19 cellular contexts compared by ENCODE assay signal in the genomic region with DNA sequence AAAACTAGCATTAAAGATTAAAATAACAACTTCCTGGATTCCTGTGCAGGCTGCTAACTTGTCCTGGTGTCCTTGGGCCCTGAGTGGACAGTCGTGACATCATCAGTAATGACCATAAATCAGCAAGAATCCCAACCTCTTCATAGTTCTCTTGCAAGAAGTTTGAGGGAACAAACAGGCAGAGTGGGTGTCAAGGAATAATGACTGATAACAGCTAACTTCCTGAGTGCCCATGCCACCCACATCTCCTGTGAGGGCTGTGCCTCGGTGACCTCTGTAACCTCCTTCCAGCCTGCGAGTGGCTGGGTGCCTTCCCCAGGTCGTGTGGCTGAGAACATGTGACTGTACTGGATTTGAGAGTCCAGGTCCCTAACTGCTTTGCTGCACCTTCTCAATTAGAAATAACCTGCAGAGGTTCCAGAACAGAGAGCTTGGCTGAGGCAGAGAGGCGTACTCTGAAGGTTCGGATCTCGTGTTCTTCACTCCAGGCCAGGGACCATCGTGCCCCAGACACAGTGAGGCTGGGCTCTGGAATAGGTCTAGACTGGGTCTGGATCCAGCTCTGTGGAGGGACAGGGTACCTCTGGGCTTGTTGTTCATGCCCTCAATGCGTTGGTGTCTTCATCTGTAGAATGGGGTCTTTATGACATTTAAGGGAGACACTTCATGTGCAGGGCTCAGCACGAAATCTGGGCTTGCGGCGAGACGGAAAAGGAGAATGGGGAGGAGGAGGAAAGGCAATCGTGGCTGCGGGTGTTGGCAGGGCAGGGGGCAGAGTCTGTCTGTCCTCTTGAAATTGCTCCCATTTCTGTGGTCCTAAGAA.
A peak's percentile ranks its signal among the peaks of the same experiment; 100 is the strongest.
DNase-seq lines count a peak whose midpoint lies in the region; ATAC-seq and TF ChIP-seq lines count a peak whose summit lies in the region.
"Had no signal": no experiment of that assay in that cellular context is flagged by ENCODE, and none has a peak within 500 bp of the region (broad histone marks: within the 10 kb centered on the region; RNA-seq: fewer than 3 reads in every experiment).

No MANE protein-coding gene starts in this region.

- H3K27me3 Mint-ChIP-seq in activated T-helper 2 cell treated with anti-CD3 and anti-CD28 coated beads, Interferon-gamma antibody, Interleukin-2, Interleukin-4, amounts not matched to agents 10 μg/mL and 5 μg/mL and 100 μg/mL, durations not matched to agents 14 hours and 24 hours and 36 hours (ENCODE audit: low read depth): peaks cover 21% of the 10 kb centered on the region

- peak in 1 of 4 donors; percentile 40 for ATAC-seq in right lobe of liver
- ATAC-seq in thoracic aorta (ENCODE audit: insufficient number of reproducible peaks, low FRiP score, low read depth): no peak

- H3K27ac Mint-ChIP-seq in activated T-helper 2 cell treated with anti-CD3 and anti-CD28 coated beads, Interferon-gamma antibody, Interleukin-2, Interleukin-4, amounts not matched to agents 10 μg/mL and 5 μg/mL and 100 μg/mL, durations not matched to agents 14 hours and 24 hours and 36 hours: no peak overlapping the region

- H3K27ac ChIP-seq in esophagus muscularis mucosa (replicated peaks in 1 of 4) (peak overlapping the region in 1 of 4 donors; percentile 25), right lobe of liver (peak overlapping the region in 2 of 3 donors; percentile 10 to 43), thoracic aorta (peak overlapping the region; percentile 55 to 56)
- H3K27ac ChIP-seq: HL-60, testis had no signal

- TF ChIP-seq POLR2A in esophagus muscularis mucosa (IDR thresholded peaks at IDR 0.05; ENCODE audit: low read depth) (no peak), right lobe of liver (IDR thresholded peaks at IDR 0.05) (no peak)

- TF ChIP-seq CTCF in esophagus muscularis mucosa (IDR thresholded peaks at IDR 0.05) (no peak), right lobe of liver (IDR thresholded peaks at IDR 0.05) (no peak), thoracic aorta (IDR thresholded peaks at IDR 0.05) (no peak)

- H3K4me1 ChIP-seq in esophagus muscularis mucosa (peaks cover 17 to 46% (median 26%) of the 10 kb centered on the region in 4 donors), right lobe of liver (no peaks in the 10 kb centered on the region), thoracic aorta (ENCODE audit: control insufficient read depth in 1 of 2, low read depth in 2 of 2) (peaks cover 37 to 77% of the 10 kb centered on the region in 2 donors)

- 89% methylated on average over 15 of the region's 15 CpGs for WGBS in esophagus muscularis mucosa
- WGBS in right lobe of liver (ENCODE audit: insufficient coverage, low coverage, low lambda C conversion rate, missing lambda C conversion rate): 61% methylated on average over 8 of the region's 15 CpGs

- H3K36me3 Mint-ChIP-seq in activated T-helper 2 cell treated with anti-CD3 and anti-CD28 coated beads, Interferon-gamma antibody, Interleukin-2, Interleukin-4, amounts not matched to agents 10 μg/mL and 5 μg/mL and 100 μg/mL, durations not matched to agents 14 hours and 24 hours and 36 hours (ENCODE audit: low read depth): no peaks in the 10 kb centered on the region

- no peaks in the 10 kb centered on the region for H3K27me3 ChIP-seq in esophagus muscularis mucosa
- H3K27me3 ChIP-seq in right lobe of liver: no peaks in the 10 kb centered on the region
- no peaks in the 10 kb centered on the region for H3K27me3 ChIP-seq in thoracic aorta (replicated peaks; ENCODE audit: insufficient read depth)
- H3K27me3 ChIP-seq: esophagus squamous epithelium, testis had no signal

- DNase-seq in activated T-helper 2 cell treated with anti-CD3 and anti-CD28 coated beads, Interferon-gamma antibody, Interleukin-2, Interleukin-4, amounts not matched to agents 10 μg/mL and 5 μg/mL and 100 μg/mL, durations not matched to agents 14 hours and 24 hours and 36 hours (ENCODE audit: low spot score): peak; percentile 1
- DNase-seq in esophagus muscularis mucosa (ENCODE audit: extremely low spot score) (peak; percentile 90), right lobe of liver (no peak), thoracic aorta (ENCODE audit: low spot score) (no peak), medulla oblongata (ENCODE audit: extremely low spot score) (no peak), HUDEP-2 (lab: John Stamatoyannopoulos, UW; ENCODE audit: unreplicated experiment in 76 of 76) (no peak), NCI-H524 treated with DMSO at 0.1 percent for 48 hours (lab: John Stamatoyannopoulos, UW) (no peak)
- DNase-seq: activated CD4-positive, CD25-positive, alpha-beta regulatory T cell treated with anti-CD3 and anti-CD28 coated beads, Interleukin-2, amount 50 U/mL, for 72 hours; activated naive CD4-positive, alpha-beta T cell treated with anti-CD3 and anti-CD28 coated beads, Interleukin-2, amount 50 U/mL, for 16 hours; Calu3; esophagus squamous epithelium; KG1; NCI-H1048; NCI-H2081 treated with DMSO at 0.1 percent for 48 hours; NCI-H510A treated with DMSO at 0.1 percent for 48 hours; occipital lobe; testis had no signal

- H3K36me3 ChIP-seq in esophagus muscularis mucosa: no peaks in the 10 kb centered on the region
- H3K36me3 ChIP-seq in right lobe of liver: no peaks in the 10 kb centered on the region
- H3K36me3 ChIP-seq in thoracic aorta: no peaks in the 10 kb centered on the region
- H3K36me3 ChIP-seq: esophagus squamous epithelium had no signal

- no peaks in the 10 kb centered on the region for H3K9me3 Mint-ChIP-seq in activated T-helper 2 cell treated with anti-CD3 and anti-CD28 coated beads, Interferon-gamma antibody, Interleukin-2, Interleukin-4, amounts not matched to agents 10 μg/mL and 5 μg/mL and 100 μg/mL, durations not matched to agents 14 hours and 24 hours and 36 hours

- intact Hi-C loops in activated T-helper 2 cell treated with anti-CD3 and anti-CD28 coated beads, Interferon-gamma antibody, Interleukin-2, Interleukin-4, amounts not matched to agents 10 μg/mL and 5 μg/mL and 100 μg/mL, durations not matched to agents 14 hours and 24 hours and 36 hours (cut with micrococcal nuclease): no loop called here
- intact Hi-C loops in esophagus muscularis mucosa (cut with DNase I): no loop called here
- intact Hi-C loops in right lobe of liver (cut with DNase I): no loop called here

- no peak overlapping the region for H3K4me3 ChIP-seq in esophagus muscularis mucosa
- H3K4me3 ChIP-seq in right lobe of liver: no peak overlapping the region
- H3K4me3 ChIP-seq in thoracic aorta: no peak overlapping the region
- H3K4me3 ChIP-seq: esophagus squamous epithelium, smooth muscle cell, testis had no signal

- no peak overlapping the region for H3K4me3 Mint-ChIP-seq in activated T-helper 2 cell treated with anti-CD3 and anti-CD28 coated beads, Interferon-gamma antibody, Interleukin-2, Interleukin-4, amounts not matched to agents 10 μg/mL and 5 μg/mL and 100 μg/mL, durations not matched to agents 14 hours and 24 hours and 36 hours (ENCODE audit: low read depth)

- no peak for TF ChIP-seq EP300 in esophagus muscularis mucosa (IDR thresholded peaks at IDR 0.05)

- peaks cover 3% of the 10 kb centered on the region for H3K4me1 Mint-ChIP-seq in activated T-helper 2 cell treated with anti-CD3 and anti-CD28 coated beads, Interferon-gamma antibody, Interleukin-2, Interleukin-4, amounts not matched to agents 10 μg/mL and 5 μg/mL and 100 μg/mL, durations not matched to agents 14 hours and 24 hours and 36 hours (ENCODE audit: low read depth)

- H3K9me3 ChIP-seq in esophagus muscularis mucosa (no peaks in the 10 kb centered on the region), right lobe of liver (no peaks in the 10 kb centered on the region), thoracic aorta (no peaks in the 10 kb centered on the region)
- H3K9me3 ChIP-seq: esophagus squamous epithelium, testis had no signal

Comparison
In these comparisons a context has a peak if more than half of its experiments do, and no peak if none do; other contexts are left out.
1. DNase-seq: peak in activated T-helper 2 cell treated with anti-CD3 and anti-CD28 coated beads, Interferon-gamma antibody, Interleukin-2, Interleukin-4, amounts not matched to agents 10 μg/mL and 5 μg/mL and 100 μg/mL, durations not matched to agents 14 hours and 24 hours and 36 hours (single experiment) and esophagus muscularis mucosa (single experiment); none in right lobe of liver (0 of 3), thoracic aorta (single experiment), medulla oblongata (single experiment), HUDEP-2 (0 of 76) and NCI-H524 treated with DMSO at 0.1 percent for 48 hours (single experiment).